ENCODE assay signal across 16 cellular contexts in the genomic region with DNA sequence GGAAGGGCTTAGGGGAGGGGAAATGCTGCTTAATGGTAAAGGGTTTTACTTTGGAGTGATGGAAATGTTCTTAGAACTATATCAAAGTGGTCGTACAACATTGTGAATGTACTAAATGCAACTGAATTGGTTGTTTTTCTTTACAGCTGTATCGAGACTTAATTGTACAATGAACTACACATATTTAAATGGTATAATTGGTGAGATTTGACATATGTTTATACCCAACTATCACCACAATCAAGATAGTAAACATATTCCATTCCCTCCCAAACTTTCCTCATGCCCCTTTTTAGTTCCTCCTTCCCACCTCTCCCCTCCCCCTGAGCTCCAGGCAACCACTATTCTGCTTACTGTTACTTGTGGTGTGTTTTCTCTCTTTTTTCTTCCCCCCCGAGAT. TPM values are rescaled to one million over a fixed set of nuclear protein-coding genes. Genes with fewer than 3 reads are reported as not detected.
A peak's percentile ranks its signal among the peaks of the same experiment; 100 is the strongest.
DNase-seq lines count a peak whose midpoint lies in the region; ATAC-seq and TF ChIP-seq lines count a peak whose summit lies in the region.
"Had no signal": no experiment of that assay in that cellular context is flagged by ENCODE, and none has a peak within 500 bp of the region (broad histone marks: within the 10 kb centered on the region; RNA-seq: fewer than 3 reads in every experiment).

No MANE protein-coding gene starts in this region.

- no peak overlapping the region for H3K4me3 Mint-ChIP-seq in activated naive CD8-positive, alpha-beta T cell treated with anti-CD3 and anti-CD28 coated beads for 36 hours
- H3K4me3 Mint-ChIP-seq in activated naive CD8-positive, alpha-beta T cell treated with anti-CD3 and anti-CD28 coated beads, Interleukin-2, amount 50 U/mL, for 24 hours: no peak overlapping the region
- H3K4me3 Mint-ChIP-seq in H9: no peak overlapping the region
- H3K4me3 Mint-ChIP-seq in T-helper 17 cell: no peak overlapping the region
- H3K4me3 Mint-ChIP-seq in stimulated activated effector memory CD8-positive, alpha-beta T cell treated with anti-CD3 and anti-CD28 coated beads, Interleukin-12 subunit alpha, Interleukin-12 subunit beta, amount 100 ng/mL, for 72 hours: no peak overlapping the region
- H3K4me3 Mint-ChIP-seq: CD4-positive, CD25-positive, alpha-beta regulatory T cell; GM23338; HFFc6; IgD-negative memory B cell had no signal

- no peaks in the 10 kb centered on the region for H3K27me3 ChIP-seq in H9 (ENCODE audit: insufficient read depth, low read length)
- H3K27me3 ChIP-seq: BE2C had no signal

- no peak overlapping the region for H3K27ac ChIP-seq in H9 (ENCODE audit: insufficient read length, low read depth, low read length)

- no peak for ATAC-seq in activated naive CD8-positive, alpha-beta T cell treated with anti-CD3 and anti-CD28 coated beads, Interleukin-2, amount 50 U/mL, for 24 hours
- no peak for ATAC-seq in T-helper 17 cell
- ATAC-seq in stimulated activated effector memory CD8-positive, alpha-beta T cell treated with anti-CD3 and anti-CD28 coated beads, Interleukin-12 subunit alpha, Interleukin-12 subunit beta, amount 100 ng/mL, for 72 hours: no peak
- ATAC-seq: GM23338, HCT116 had no signal

- peaks cover 11% of the 10 kb centered on the region for H3K4me1 ChIP-seq in H9 (ENCODE audit: insufficient read depth, low read length)
- H3K4me1 ChIP-seq: Caco-2 had no signal

- no peaks in the 10 kb centered on the region for H4K20me1 ChIP-seq in H9 (ENCODE audit: control insufficient read depth, insufficient read depth, insufficient read length)

- H3K9me3 Mint-ChIP-seq in activated naive CD8-positive, alpha-beta T cell treated with anti-CD3 and anti-CD28 coated beads for 36 hours: no peaks in the 10 kb centered on the region
- H3K9me3 Mint-ChIP-seq in activated naive CD8-positive, alpha-beta T cell treated with anti-CD3 and anti-CD28 coated beads, Interleukin-2, amount 50 U/mL, for 24 hours: no peaks in the 10 kb centered on the region
- H3K9me3 Mint-ChIP-seq in H9: no peaks in the 10 kb centered on the region
- H3K9me3 Mint-ChIP-seq in stimulated activated effector memory CD8-positive, alpha-beta T cell treated with anti-CD3 and anti-CD28 coated beads, Interleukin-12 subunit alpha, Interleukin-12 subunit beta, amount 100 ng/mL, for 72 hours: no peaks in the 10 kb centered on the region
- H3K9me3 Mint-ChIP-seq: CD4-positive, CD25-positive, alpha-beta regulatory T cell; GM23338; HFFc6; IgD-negative memory B cell had no signal

- H3K27me3 Mint-ChIP-seq in activated naive CD8-positive, alpha-beta T cell treated with anti-CD3 and anti-CD28 coated beads for 36 hours: no peaks in the 10 kb centered on the region
- no peaks in the 10 kb centered on the region for H3K27me3 Mint-ChIP-seq in activated naive CD8-positive, alpha-beta T cell treated with anti-CD3 and anti-CD28 coated beads, Interleukin-2, amount 50 U/mL, for 24 hours
- no peaks in the 10 kb centered on the region for H3K27me3 Mint-ChIP-seq in H9 (ENCODE audit: low read depth)
- no peaks in the 10 kb centered on the region for H3K27me3 Mint-ChIP-seq in T-helper 17 cell
- H3K27me3 Mint-ChIP-seq: CD4-positive, CD25-positive, alpha-beta regulatory T cell; IgD-negative memory B cell had no signal

- no peak for TF ChIP-seq CTCF in H9 (conservative IDR thresholded peaks at IDR 0.05)

- no peak overlapping the region for H2BK120ac ChIP-seq in H9 (ENCODE audit: low read depth, low read length, poor library complexity, severe bottlenecking)

- H2BK12ac ChIP-seq in H9 (ENCODE audit: insufficient read length, low read depth, low read length): no peak overlapping the region

- no peak overlapping the region for H3K23ac ChIP-seq in H9 (ENCODE audit: insufficient read length, low read depth, low read length)

- H3K9me3 ChIP-seq in H9 (ENCODE audit: control insufficient read depth, low read depth, low read length): no peaks in the 10 kb centered on the region
- no peaks in the 10 kb centered on the region for H3K9me3 ChIP-seq in T-helper 17 cell (ENCODE audit: control insufficient read depth, low read length, poor library complexity, severe bottlenecking)
- H3K9me3 ChIP-seq: BE2C, Caco-2 had no signal

- no peak overlapping the region for H2BK15ac ChIP-seq in H9 (ENCODE audit: low read depth, low read length)

- no peak overlapping the region for H3K18ac ChIP-seq in H9 (ENCODE audit: insufficient read length, low read depth, low read length)

- H2BK5ac ChIP-seq in H9 (ENCODE audit: insufficient read length, low read length): no peak overlapping the region

- H3K14ac ChIP-seq in H9 (ENCODE audit: insufficient read depth, low read length): no peak overlapping the region

- H3K79me2 ChIP-seq in H9 (ENCODE audit: insufficient read depth, low read length): no peaks in the 10 kb centered on the region

- no peak overlapping the region for H3K4me2 ChIP-seq in H9 (ENCODE audit: insufficient read depth, insufficient read length, low read length)
- H3K4me2 ChIP-seq: GM23338 had no signal

- H3K79me1 ChIP-seq in H9 (ENCODE audit: insufficient read depth, low read depth, low read length, poor library complexity, severe bottlenecking): no peaks in the 10 kb centered on the region

- WGBS in H9 (ENCODE audit: extremely low coverage, insufficient read length, low lambda C conversion rate): no CpG with 5 or more reads among the region's 3 CpGs

- peaks cover 29% of the 10 kb centered on the region for H3K4me1 Mint-ChIP-seq in activated naive CD8-positive, alpha-beta T cell treated with anti-CD3 and anti-CD28 coated beads for 36 hours
- H3K4me1 Mint-ChIP-seq in activated naive CD8-positive, alpha-beta T cell treated with anti-CD3 and anti-CD28 coated beads, Interleukin-2, amount 50 U/mL, for 24 hours: peaks cover 22% of the 10 kb centered on the region
- H3K4me1 Mint-ChIP-seq in H9: peaks cover 20 to 34% of the 10 kb centered on the region in 2 experiments
- peaks cover 26% of the 10 kb centered on the region for H3K4me1 Mint-ChIP-seq in T-helper 17 cell
- H3K4me1 Mint-ChIP-seq in stimulated activated effector memory CD8-positive, alpha-beta T cell treated with anti-CD3 and anti-CD28 coated beads, Interleukin-12 subunit alpha, Interleukin-12 subunit beta, amount 100 ng/mL, for 72 hours: peaks cover 42% of the 10 kb centered on the region

- no peak overlapping the region for H3K4ac ChIP-seq in H9 (ENCODE audit: low read depth, low read length)

- H3K9ac ChIP-seq in H9 (ENCODE audit: extremely low read depth, insufficient read length, low read length): no peak overlapping the region

- H3K23me2 ChIP-seq in H9 (ENCODE audit: insufficient read length, low read depth, low read length, poor library complexity, severe bottlenecking): no peaks in the 10 kb centered on the region

- DNase-seq in activated naive CD8-positive, alpha-beta T cell treated with anti-CD3 and anti-CD28 coated beads for 36 hours: no peak
- DNase-seq in activated naive CD8-positive, alpha-beta T cell treated with anti-CD3 and anti-CD28 coated beads, Interleukin-2, amount 50 U/mL, for 24 hours: no peak
- no peak for DNase-seq in H9
- no peak for DNase-seq in T-helper 17 cell
- no peak for DNase-seq in stimulated activated effector memory CD8-positive, alpha-beta T cell treated with anti-CD3 and anti-CD28 coated beads, Interleukin-12 subunit alpha, Interleukin-12 subunit beta, amount 100 ng/mL, for 72 hours (ENCODE audit: low spot score in 2 of 2)
- no peak for DNase-seq in NCI-H510A treated with DMSO at 0.1 percent for 48 hours (lab: John Stamatoyannopoulos, UW)
- DNase-seq in hippocampal formation (lab: John Stamatoyannopoulos, UW): no peak
- DNase-seq: ACHN; BE2C; C1 segment of cervical spinal cord; Caco-2; CD4-positive, CD25-positive, alpha-beta regulatory T cell; HFFc6 had no signal

- H4K5ac ChIP-seq in H9 (ENCODE audit: insufficient read length, low read depth, low read length): no peak overlapping the region

- no peak overlapping the region for H2AK5ac ChIP-seq in H9 (ENCODE audit: insufficient read length, low read length)

- H4K8ac ChIP-seq in H9 (replicated peaks; ENCODE audit: insufficient read length, low read depth, low read length): no peak overlapping the region

- H2BK20ac ChIP-seq in H9 (ENCODE audit: low read depth, low read length, poor library complexity, severe bottlenecking): no peak overlapping the region

- H3K27ac Mint-ChIP-seq in activated naive CD8-positive, alpha-beta T cell treated with anti-CD3 and anti-CD28 coated beads for 36 hours: peak overlapping the region; percentile 50
- H3K27ac Mint-ChIP-seq in activated naive CD8-positive, alpha-beta T cell treated with anti-CD3 and anti-CD28 coated beads, Interleukin-2, amount 50 U/mL, for 24 hours: no peak overlapping the region
- H3K27ac Mint-ChIP-seq in H9 (peak overlapping the region in 2 of 3 experiments; percentile 30 to 85; a peak in 3 of 7 replicates), T-helper 17 cell (peak overlapping the region; percentile 87)
- peak overlapping the region; percentile 56 for H3K27ac Mint-ChIP-seq in stimulated activated effector memory CD8-positive, alpha-beta T cell treated with anti-CD3 and anti-CD28 coated beads, Interleukin-12 subunit alpha, Interleukin-12 subunit beta, amount 100 ng/mL, for 72 hours
- H3K27ac Mint-ChIP-seq: GM23338, HFFc6, IgD-negative memory B cell had no signal

- no peak overlapping the region for H4K91ac ChIP-seq in H9 (ENCODE audit: insufficient read length, low read depth, low read length)

- no peak overlapping the region for H3K56ac ChIP-seq in H9 (ENCODE audit: insufficient read length, low read depth, low read length)

- H3T11ph ChIP-seq in H9 (ENCODE audit: low read length): no peak overlapping the region

- H3K36me3 Mint-ChIP-seq in activated naive CD8-positive, alpha-beta T cell treated with anti-CD3 and anti-CD28 coated beads for 36 hours: peaks cover 16% of the 10 kb centered on the region
- peaks cover 24% of the 10 kb centered on the region for H3K36me3 Mint-ChIP-seq in activated naive CD8-positive, alpha-beta T cell treated with anti-CD3 and anti-CD28 coated beads, Interleukin-2, amount 50 U/mL, for 24 hours (ENCODE audit: low read depth)
- H3K36me3 Mint-ChIP-seq in H9 (ENCODE audit: insufficient read depth in 1 of 3, low read depth in 3 of 3) (peaks cover 10 to 46% (median 38%) of the 10 kb centered on the region in 3 experiments), T-helper 17 cell (ENCODE audit: low read depth) (peaks cover 7% of the 10 kb centered on the region)
- H3K36me3 Mint-ChIP-seq in stimulated activated effector memory CD8-positive, alpha-beta T cell treated with anti-CD3 and anti-CD28 coated beads, Interleukin-12 subunit alpha, Interleukin-12 subunit beta, amount 100 ng/mL, for 72 hours: peaks cover 84% of the 10 kb centered on the region

- H2AFZ ChIP-seq in H9 (ENCODE audit: low read length): no peak overlapping the region
- H2AFZ ChIP-seq: GM23338 had no signal

RNA-seq across cellular contexts. Expression of gene SCAND1, which starts 44.0 kb away (rescaled TPM):
- total RNA-seq in activated naive CD8-positive, alpha-beta T cell treated with anti-CD3 and anti-CD28 coated beads for 36 hours: 10 to 100 TPM; 47.4 to 47.8 TPM
- 59.1 and 60.5 TPM in 2 replicates for total RNA-seq in H9 (2021)
- total RNA-seq in T-helper 17 cell: 10 to 100 TPM; 54.6 to 60.7 TPM

RNA-seq across cellular contexts. Expression of gene CNBD2, which starts 58.1 kb away (rescaled TPM):
- 1 to 10 TPM; 3.6 to 3.8 TPM for total RNA-seq in activated naive CD8-positive, alpha-beta T cell treated with anti-CD3 and anti-CD28 coated beads for 36 hours
- 2.3 and 3.1 TPM in 2 replicates for total RNA-seq in H9 (2021)
- total RNA-seq in T-helper 17 cell: 10 to 100 TPM; 11.7 to 16.6 TPM
